ENCODE assay signal across 24 cellular contexts in the genomic region with DNA sequence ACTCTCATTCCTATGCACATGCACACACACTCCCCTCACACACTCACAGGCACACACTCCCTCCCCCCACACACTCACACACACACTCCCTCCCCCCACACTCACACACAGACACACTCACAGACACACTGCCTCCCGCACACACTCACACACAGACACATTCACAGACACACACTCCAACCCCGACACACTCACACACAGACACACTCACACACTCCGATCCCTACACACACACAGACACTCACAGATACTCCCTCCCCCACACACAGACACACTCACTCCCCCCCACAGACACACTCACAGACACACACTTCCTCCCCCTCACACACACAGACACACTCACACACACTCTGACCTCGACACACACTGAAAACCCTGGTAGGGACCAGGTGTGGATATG.
"Had no signal": no experiment of that assay in that cellular context is flagged by ENCODE, and none has a peak within 500 bp of the region (broad histone marks: within the 10 kb centered on the region; RNA-seq: fewer than 3 reads in every experiment).

No MANE protein-coding gene starts in this region.

- H3K4me1 ChIP-seq: heart left ventricle had no signal

- H3K9me3 ChIP-seq: heart left ventricle, thoracic aorta had no signal

- H3K4me3 Mint-ChIP-seq: activated CD4-positive, alpha-beta memory T cell treated with anti-CD3 and anti-CD28 coated beads, Interleukin-2, amount 10 ng/mL, durations not matched to agents 7 days and 5 days; activated CD4-positive, alpha-beta T cell treated with anti-CD3 and anti-CD28 coated beads, Interleukin-2, amount 10 ng/mL, durations not matched to agents 24 days and 14 days; activated naive CD4-positive, alpha-beta T cell treated with anti-CD3 and anti-CD28 coated beads, Interleukin-2, amount 10 ng/mL, durations not matched to agents 7 days and 5 days; activated naive CD8-positive, alpha-beta T cell treated with anti-CD3 and anti-CD28 coated beads, Interleukin-2, amount 10 ng/mL, durations not matched to agents 7 days and 5 days; activated T-cell treated with anti-CD3 and anti-CD28 coated beads, Interleukin-2, amount 50 U/mL, for 24 hours; central memory CD8-positive, alpha-beta T cell; dendritic cell treated with granulocyte-macrophage colony-stimulating factor and Interleukin-4, amounts not matched to agents 40 ng/mL and 50 ng/mL, for 4 days; immature natural killer cell; naive thymus-derived CD8-positive, alpha-beta T cell; neural crest cell; stimulated activated effector memory CD8-positive, alpha-beta T cell treated with anti-CD3 and anti-CD28 coated beads, Interleukin-12 subunit alpha, Interleukin-12 subunit beta, amount 100 ng/mL, for 72 hours had no signal

- H3K4me3 ChIP-seq: esophagus muscularis mucosa, heart left ventricle, skin epidermis, thoracic aorta had no signal

- H3K4me1 Mint-ChIP-seq: activated CD4-positive, alpha-beta memory T cell treated with anti-CD3 and anti-CD28 coated beads, Interleukin-2, amount 10 ng/mL, durations not matched to agents 7 days and 5 days; activated CD4-positive, alpha-beta T cell treated with anti-CD3 and anti-CD28 coated beads, Interleukin-2, amount 10 ng/mL, durations not matched to agents 24 days and 14 days; activated naive CD4-positive, alpha-beta T cell treated with anti-CD3 and anti-CD28 coated beads, Interleukin-2, amount 10 ng/mL, durations not matched to agents 7 days and 5 days; activated naive CD8-positive, alpha-beta T cell treated with anti-CD3 and anti-CD28 coated beads, Interleukin-2, amount 10 ng/mL, durations not matched to agents 7 days and 5 days; central memory CD8-positive, alpha-beta T cell; immature natural killer cell; naive thymus-derived CD8-positive, alpha-beta T cell; stimulated activated effector memory CD8-positive, alpha-beta T cell treated with anti-CD3 and anti-CD28 coated beads, Interleukin-12 subunit alpha, Interleukin-12 subunit beta, amount 100 ng/mL, for 72 hours had no signal

- H3K27ac ChIP-seq: esophagus muscularis mucosa, heart left ventricle, thoracic aorta had no signal

- ATAC-seq: heart left ventricle; naive thymus-derived CD8-positive, alpha-beta T cell; sciatic nerve; stimulated activated effector memory CD8-positive, alpha-beta T cell treated with anti-CD3 and anti-CD28 coated beads, Interleukin-12 subunit alpha, Interleukin-12 subunit beta, amount 100 ng/mL, for 72 hours had no signal

- H3K9me3 Mint-ChIP-seq: activated CD4-positive, alpha-beta memory T cell treated with anti-CD3 and anti-CD28 coated beads, Interleukin-2, amount 10 ng/mL, durations not matched to agents 7 days and 5 days; activated CD4-positive, alpha-beta T cell treated with anti-CD3 and anti-CD28 coated beads, Interleukin-2, amount 10 ng/mL, durations not matched to agents 24 days and 14 days; activated naive CD4-positive, alpha-beta T cell treated with anti-CD3 and anti-CD28 coated beads, Interleukin-2, amount 10 ng/mL, durations not matched to agents 7 days and 5 days; activated T-cell treated with anti-CD3 and anti-CD28 coated beads, Interleukin-2, amount 50 U/mL, for 24 hours; central memory CD8-positive, alpha-beta T cell; dendritic cell treated with granulocyte-macrophage colony-stimulating factor and Interleukin-4, amounts not matched to agents 40 ng/mL and 50 ng/mL, for 4 days; neural crest cell; stimulated activated effector memory CD8-positive, alpha-beta T cell treated with anti-CD3 and anti-CD28 coated beads, Interleukin-12 subunit alpha, Interleukin-12 subunit beta, amount 100 ng/mL, for 72 hours; type B pancreatic cell had no signal

- H3K27me3 Mint-ChIP-seq: activated CD4-positive, alpha-beta memory T cell treated with anti-CD3 and anti-CD28 coated beads, Interleukin-2, amount 10 ng/mL, durations not matched to agents 7 days and 5 days; type B pancreatic cell had no signal

- H3K27me3 ChIP-seq: foreskin keratinocyte had no signal

- H3K27ac Mint-ChIP-seq: activated CD4-positive, alpha-beta memory T cell treated with anti-CD3 and anti-CD28 coated beads, Interleukin-2, amount 10 ng/mL, durations not matched to agents 7 days and 5 days; activated CD4-positive, alpha-beta T cell treated with anti-CD3 and anti-CD28 coated beads, Interleukin-2, amount 10 ng/mL, durations not matched to agents 24 days and 14 days; activated naive CD4-positive, alpha-beta T cell treated with anti-CD3 and anti-CD28 coated beads, Interleukin-2, amount 10 ng/mL, durations not matched to agents 7 days and 5 days; activated naive CD8-positive, alpha-beta T cell treated with anti-CD3 and anti-CD28 coated beads, Interleukin-2, amount 10 ng/mL, durations not matched to agents 7 days and 5 days; activated T-cell treated with anti-CD3 and anti-CD28 coated beads, Interleukin-2, amount 50 U/mL, for 24 hours; dendritic cell treated with granulocyte-macrophage colony-stimulating factor and Interleukin-4, amounts not matched to agents 40 ng/mL and 50 ng/mL, for 4 days; immature natural killer cell; naive thymus-derived CD8-positive, alpha-beta T cell; stimulated activated effector memory CD8-positive, alpha-beta T cell treated with anti-CD3 and anti-CD28 coated beads, Interleukin-12 subunit alpha, Interleukin-12 subunit beta, amount 100 ng/mL, for 72 hours; type B pancreatic cell had no signal

- H3K36me3 Mint-ChIP-seq: activated naive CD4-positive, alpha-beta T cell treated with anti-CD3 and anti-CD28 coated beads, Interleukin-2, amount 10 ng/mL, durations not matched to agents 7 days and 5 days; activated naive CD8-positive, alpha-beta T cell treated with anti-CD3 and anti-CD28 coated beads, Interleukin-2, amount 10 ng/mL, durations not matched to agents 7 days and 5 days; immature natural killer cell; naive thymus-derived CD8-positive, alpha-beta T cell; stimulated activated effector memory CD8-positive, alpha-beta T cell treated with anti-CD3 and anti-CD28 coated beads, Interleukin-12 subunit alpha, Interleukin-12 subunit beta, amount 100 ng/mL, for 72 hours; type B pancreatic cell had no signal

- H3K36me3 ChIP-seq: esophagus muscularis mucosa, heart left ventricle, thoracic aorta had no signal

- DNase-seq: activated CD4-positive, alpha-beta memory T cell treated with anti-CD3 and anti-CD28 coated beads, Interleukin-2, amount 10 ng/mL, durations not matched to agents 7 days and 5 days; activated CD4-positive, alpha-beta T cell treated with anti-CD3 and anti-CD28 coated beads, Interleukin-2, amount 10 ng/mL, durations not matched to agents 24 days and 14 days; activated CD4-positive, CD25-positive, alpha-beta regulatory T cell treated with anti-CD3 and anti-CD28 coated beads, Interleukin-2, amount 50 U/mL, for 72 hours; activated CD8-positive, alpha-beta memory T cell treated with anti-CD3 and anti-CD28 coated beads, Interleukin-2, amount 50 U/mL, for 48 hours; activated gamma-delta T cell; activated naive CD4-positive, alpha-beta T cell treated with anti-CD3 and anti-CD28 coated beads, Interleukin-2, amount 10 ng/mL, durations not matched to agents 7 days and 5 days; activated naive CD8-positive, alpha-beta T cell treated with anti-CD3 and anti-CD28 coated beads, Interleukin-2, amount 10 ng/mL, durations not matched to agents 7 days and 5 days; activated T-cell treated with anti-CD3 and anti-CD28 coated beads, Interleukin-2, amount 50 U/mL, for 24 hours; foreskin keratinocyte; heart left ventricle; immature natural killer cell; naive thymus-derived CD8-positive, alpha-beta T cell; stimulated activated CD4-positive, alpha-beta T cell treated with anti-CD3 and anti-CD28 coated beads, Interleukin-12 subunit alpha, Interleukin-12 subunit beta, amount 100 ng/mL, for 4 hours; stimulated activated CD4-positive, alpha-beta T cell treated with anti-CD3 and anti-CD28 coated beads, Interleukin-4, amount 100 ng/mL, for 24 hours; T-helper 2 cell had no signal
